Comparison of ENCODE assay signal across 18 cellular contexts in the genomic region with DNA sequence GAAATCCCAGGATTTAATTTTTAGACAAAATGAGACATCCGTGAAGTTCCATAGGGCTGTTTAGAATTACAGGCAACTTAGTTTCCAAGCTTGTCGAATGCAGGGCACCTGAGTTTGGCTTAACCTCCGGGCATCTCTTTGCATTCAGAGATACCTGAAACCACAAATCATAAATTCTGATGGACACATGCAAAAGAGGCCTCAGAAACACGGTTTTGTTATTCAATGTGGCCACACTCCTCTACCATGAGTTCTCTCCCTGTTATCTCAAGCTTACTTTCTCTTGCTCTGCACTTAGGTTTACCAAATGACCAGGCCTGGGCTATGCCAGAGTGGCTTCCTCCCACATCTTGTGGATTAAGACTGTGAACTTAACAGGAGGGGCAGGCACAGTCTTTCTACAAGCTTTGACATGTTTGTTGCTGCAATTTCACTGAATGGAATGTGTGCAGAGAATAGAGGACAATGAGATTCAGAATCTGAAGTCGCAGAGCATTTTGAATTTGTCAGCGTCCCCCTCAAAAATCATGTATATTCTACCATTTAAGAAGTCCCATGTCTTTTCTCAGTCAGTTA.
DNase-seq lines count a peak whose midpoint lies in the region; ATAC-seq, FAIRE-seq and TF ChIP-seq lines count a peak whose summit lies in the region.
"Had no signal": no experiment of that assay in that cellular context is flagged by ENCODE, and none has a peak within 500 bp of the region (broad histone marks: within the 10 kb centered on the region; RNA-seq: fewer than 3 reads in every experiment).

No MANE protein-coding gene starts in this region.

- peaks cover 31% of the 10 kb centered on the region for H3K36me3 Mint-ChIP-seq in activated CD4-positive, alpha-beta T cell treated with anti-CD3 and anti-CD28 coated beads, Interleukin-2, amount 10 ng/mL, durations not matched to agents 24 days and 14 days (ENCODE audit: low read depth)
- H3K36me3 Mint-ChIP-seq: CD4-positive, CD25-positive, alpha-beta regulatory T cell had no signal

- peak overlapping the region; percentile 89 for H3K27ac Mint-ChIP-seq in activated CD4-positive, alpha-beta T cell treated with anti-CD3 and anti-CD28 coated beads, Interleukin-2, amount 10 ng/mL, durations not matched to agents 24 days and 14 days
- H3K27ac Mint-ChIP-seq: CD4-positive, CD25-positive, alpha-beta regulatory T cell; dendritic cell treated with granulocyte-macrophage colony-stimulating factor and Interleukin-4, amounts not matched to agents 40 ng/mL and 50 ng/mL, for 4 days had no signal

- no peak for TF ChIP-seq CTCF in bronchial epithelial cell (IDR thresholded peaks at IDR 0.05; ENCODE audit: insufficient read depth, low read length, severe bottlenecking)
- no peak for TF ChIP-seq CTCF in psoas muscle (IDR thresholded peaks at IDR 0.05)

- H3K4me3 ChIP-seq in bronchial epithelial cell (ENCODE audit: low read depth, low read length) (no peak overlapping the region), psoas muscle (no peak overlapping the region)
- H3K4me3 ChIP-seq: ascending aorta, esophagus muscularis mucosa, heart right ventricle, testis had no signal

- no peaks in the 10 kb centered on the region for H3K36me3 ChIP-seq in bronchial epithelial cell (ENCODE audit: control insufficient read depth, insufficient read depth, low read length)
- peaks cover 0 to 4% of the 10 kb centered on the region in 2 donors for H3K36me3 ChIP-seq in psoas muscle (ENCODE audit: insufficient read depth in 1 of 2, low read depth in 1 of 2)
- H3K36me3 ChIP-seq: ascending aorta, esophagus muscularis mucosa, heart right ventricle had no signal

- peaks cover 7% of the 10 kb centered on the region for H3K9me3 Mint-ChIP-seq in activated CD4-positive, alpha-beta T cell treated with anti-CD3 and anti-CD28 coated beads, Interleukin-2, amount 10 ng/mL, durations not matched to agents 24 days and 14 days
- H3K9me3 Mint-ChIP-seq: dendritic cell treated with granulocyte-macrophage colony-stimulating factor and Interleukin-4, amounts not matched to agents 40 ng/mL and 50 ng/mL, for 4 days had no signal

- H3K4me1 Mint-ChIP-seq in activated CD4-positive, alpha-beta T cell treated with anti-CD3 and anti-CD28 coated beads, Interleukin-2, amount 10 ng/mL, durations not matched to agents 24 days and 14 days = peaks cover 48% of the 10 kb centered on the region

- H3K4me3 Mint-ChIP-seq in activated CD4-positive, alpha-beta T cell treated with anti-CD3 and anti-CD28 coated beads, Interleukin-2, amount 10 ng/mL, durations not matched to agents 24 days and 14 days = peak overlapping the region; percentile 81
- H3K4me3 Mint-ChIP-seq: CD4-positive, CD25-positive, alpha-beta regulatory T cell; dendritic cell treated with granulocyte-macrophage colony-stimulating factor and Interleukin-4, amounts not matched to agents 40 ng/mL and 50 ng/mL, for 4 days had no signal

- no peaks in the 10 kb centered on the region for H3K9me3 ChIP-seq in psoas muscle
- H3K9me3 ChIP-seq: ascending aorta, esophagus muscularis mucosa, heart right ventricle, testis had no signal

- peaks cover 7% of the 10 kb centered on the region for H3K4me1 ChIP-seq in psoas muscle
- H3K4me1 ChIP-seq: heart right ventricle, testis had no signal

- WGBS in psoas muscle, 3 donors = 57 to 61% (median 59%) methylated on average over 6 of the region's 6 CpGs

- peak; percentile 70 for FAIRE-seq in bronchial epithelial cell (lab: Jason Lieb, UNC)
- FAIRE-seq: A204.1 had no signal

- no peak for DNase-seq in activated CD4-positive, alpha-beta T cell treated with anti-CD3 and anti-CD28 coated beads, Interleukin-2, amount 10 ng/mL, durations not matched to agents 24 days and 14 days
- no peak for DNase-seq in activated CD4-positive, alpha-beta T cell treated with anti-CD3 and anti-CD28 coated beads for 4 hours
- peak; percentile 76 to 77 for DNase-seq in NCI-H526 (lab: John Stamatoyannopoulos, UW)
- DNase-seq in bronchial epithelial cell (ENCODE audit: low read depth) = peak; percentile 90
- DNase-seq in psoas muscle = no peak
- no peak for DNase-seq in NCI-H1092 treated with DMSO at 0.1 percent for 48 hours (lab: John Stamatoyannopoulos, UW)
- no peak for DNase-seq in NCI-H146 treated with DMSO at 0.1 percent for 48 hours (lab: John Stamatoyannopoulos, UW; ENCODE audit: unreplicated experiment)
- DNase-seq in cerebellar nuclear complex (lab: John Stamatoyannopoulos, UW) = no peak
- DNase-seq: CD4-positive, CD25-positive, alpha-beta regulatory T cell; heart right ventricle; kidney glomerular epithelial cell; NCI-H2029 treated with DMSO at 0.1 percent for 48 hours; RPMI8226; testis had no signal

- peak overlapping the region; percentile 72 for H3K27ac ChIP-seq in psoas muscle
- H3K27ac ChIP-seq: ascending aorta, esophagus muscularis mucosa, heart right ventricle, testis had no signal

- peak in 1 of 4 donors; percentile 30 for ATAC-seq in psoas muscle
- ATAC-seq: heart right ventricle had no signal

- intact Hi-C loops in activated CD4-positive, alpha-beta T cell treated with anti-CD3 and anti-CD28 coated beads, Interleukin-2, amount 10 ng/mL, durations not matched to agents 24 days and 14 days (cut with micrococcal nuclease) = loop anchor here (5.0 to 10.0 kb wide), 2 partner anchors 263 to 1305 kb away; no protein-coding TSS in a partner anchor
- intact Hi-C loops in psoas muscle (cut with DNase I) = no loop called here

- no peaks in the 10 kb centered on the region for H3K27me3 Mint-ChIP-seq in activated CD4-positive, alpha-beta T cell treated with anti-CD3 and anti-CD28 coated beads, Interleukin-2, amount 10 ng/mL, durations not matched to agents 24 days and 14 days
- H3K27me3 Mint-ChIP-seq: CD4-positive, CD25-positive, alpha-beta regulatory T cell; dendritic cell treated with granulocyte-macrophage colony-stimulating factor and Interleukin-4, amounts not matched to agents 40 ng/mL and 50 ng/mL, for 4 days had no signal

- no peaks in the 10 kb centered on the region for H3K27me3 ChIP-seq in bronchial epithelial cell (ENCODE audit: control insufficient read depth, insufficient read depth, low read length)
- no peaks in the 10 kb centered on the region for H3K27me3 ChIP-seq in psoas muscle (ENCODE audit: insufficient read depth in 3 of 3, low read length in 2 of 3)
- H3K27me3 ChIP-seq: ascending aorta, esophagus muscularis mucosa, testis had no signal

Comparison
In these comparisons a context has a peak if more than half of its experiments do, and no peak if none do; other contexts are left out.
1. DNase-seq: peak in NCI-H526 (2 of 2) and bronchial epithelial cell (single experiment); none in activated CD4-positive, alpha-beta T cell treated with anti-CD3 and anti-CD28 coated beads, Interleukin-2, amount 10 ng/mL, durations not matched to agents 24 days and 14 days (single experiment), activated CD4-positive, alpha-beta T cell treated with anti-CD3 and anti-CD28 coated beads for 4 hours (0 of 2), psoas muscle (0 of 2), NCI-H1092 treated with DMSO at 0.1 percent for 48 hours (single experiment), NCI-H146 treated with DMSO at 0.1 percent for 48 hours (single experiment) and cerebellar nuclear complex (0 of 2).